In the genomic region with DNA sequence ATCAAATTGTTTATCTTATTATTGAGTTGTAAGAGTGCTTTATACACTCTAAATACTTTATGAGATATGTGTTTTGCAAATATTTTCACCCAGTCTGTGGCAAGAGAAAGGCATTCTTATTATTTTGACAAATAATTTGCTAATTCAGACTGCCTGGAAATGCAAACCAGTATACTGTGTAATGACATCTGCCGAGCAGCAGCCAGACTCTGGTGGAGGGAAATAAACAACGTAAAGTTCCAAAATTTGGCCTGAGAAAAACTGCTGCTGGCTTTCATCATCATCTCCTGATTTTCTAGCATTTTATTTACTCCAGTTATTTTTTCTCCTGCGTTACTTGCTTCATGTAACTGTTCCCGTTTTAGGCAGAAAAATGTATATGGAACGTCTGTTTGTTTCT, we compare ENCODE assay signal across 21 cellular contexts.
A peak's percentile ranks its signal among the peaks of the same experiment; 100 is the strongest.
DNase-seq lines count a peak whose midpoint lies in the region; ATAC-seq and TF ChIP-seq lines count a peak whose summit lies in the region.
"Had no signal": no experiment of that assay in that cellular context is flagged by ENCODE, and none has a peak within 500 bp of the region (broad histone marks: within the 10 kb centered on the region; RNA-seq: fewer than 3 reads in every experiment).

No MANE protein-coding gene starts in this region.

- no peaks in the 10 kb centered on the region for H3K36me3 ChIP-seq in gastrocnemius medialis
- H3K36me3 ChIP-seq in vagina, result no peaks in the 10 kb centered on the region
- H3K36me3 ChIP-seq: BLaER1, neural progenitor cell, WERI-Rb-1 had no signal

- H3K4me1 ChIP-seq in gastrocnemius medialis, result peaks cover 0 to 7% of the 10 kb centered on the region in 2 donors
- peaks cover 27% of the 10 kb centered on the region for H3K4me1 ChIP-seq in vagina
- H3K4me1 ChIP-seq: BLaER1 had no signal

- no peak overlapping the region for H3K4me3 ChIP-seq in gastrocnemius medialis
- H3K4me3 ChIP-seq in vagina, result no peak overlapping the region
- H3K4me3 ChIP-seq: BLaER1, neural progenitor cell had no signal

- DNase-seq in Right ventricle myocardium inferior (ENCODE audit: missing footprints) (no peak), cardiac septum (ENCODE audit: low spot score) (no peak), left cardiac atrium (no peak), gastrocnemius medialis (no peak), vagina (ENCODE audit: extremely low spot score in 2 of 2) (no peak), DMS153 treated with DMSO at 0.1 percent for 48 hours (lab: John Stamatoyannopoulos, UW; ENCODE audit: unreplicated experiment) (no peak), NCI-H1092 treated with DMSO at 0.1 percent for 48 hours (lab: John Stamatoyannopoulos, UW) (no peak)
- DNase-seq: activated CD4-positive, alpha-beta T cell treated with anti-CD3 and anti-CD28 coated beads, Interleukin-2, amount 50 U/mL, for 48 hours; cerebellar nuclear complex; endodermal cell; GDM1; NCI-H1105 treated with DMSO at 0.1 percent for 48 hours; NCI-H69; SHP77 treated with DMSO at 0.1 percent for 48 hours; stimulated activated CD4-positive, alpha-beta T cell treated with anti-CD3 and anti-CD28 coated beads, Interleukin-15, amount 100 ng/mL, for 24 hours; T-helper 17 cell; WERI-Rb-1 had no signal

- peak overlapping the region; percentile 66 to 76 (median 72) for H3K27ac ChIP-seq in gastrocnemius medialis
- H3K27ac ChIP-seq in vagina, result peak overlapping the region; percentile 72
- H3K27ac ChIP-seq: BLaER1, neural progenitor cell, WERI-Rb-1 had no signal

- intact Hi-C loops in Right ventricle myocardium inferior (cut with DNase I) (loop anchor here (10.0 kb wide), 1 partner anchor 146 kb away; no protein-coding TSS in a partner anchor), cardiac septum (cut with DNase I) (loop anchor here (10.0 kb wide), 1 partner anchor 176 kb away; no protein-coding TSS in a partner anchor), left cardiac atrium (cut with DNase I) (no loop called here), gastrocnemius medialis (cut with DNase I; ENCODE audit: low total_unique reads) (no loop called here), vagina (cut with DNase I) (loop anchor here (5.0 kb wide), 1 partner anchor 161 kb away; the partner anchor contains the start of gene RNF152)

- no peak for TF ChIP-seq CTCF in gastrocnemius medialis (IDR thresholded peaks at IDR 0.05 in 4 of 5, conservative IDR thresholded peaks at IDR 0.05 in 1 of 5)
- no peak for TF ChIP-seq CTCF in vagina (IDR thresholded peaks at IDR 0.05)

- no peaks in the 10 kb centered on the region for H3K27me3 ChIP-seq in gastrocnemius medialis
- no peaks in the 10 kb centered on the region for H3K27me3 ChIP-seq in vagina
- H3K27me3 ChIP-seq: BLaER1, neural progenitor cell had no signal

- TF ChIP-seq POLR2A in gastrocnemius medialis (IDR thresholded peaks at IDR 0.05) (no peak), vagina (IDR thresholded peaks at IDR 0.05) (no peak)

- ATAC-seq in Right ventricle myocardium inferior (peak; percentile 49), left cardiac atrium (peak; percentile 25), gastrocnemius medialis (no peak), HG03460 (IDR thresholded peaks at IDR 0.05; ENCODE audit: unreplicated experiment) (no peak)
- ATAC-seq: stimulated activated effector memory CD8-positive, alpha-beta T cell treated with anti-CD3 and anti-CD28 coated beads, Interleukin-12 subunit alpha, Interleukin-12 subunit beta, amount 100 ng/mL, for 72 hours; T-helper 17 cell had no signal

- in situ Hi-C loops in gastrocnemius medialis (cut with MboI; ENCODE audit: low sequenced_read_pairs in 4 of 4), result no loop called here

- H3K9me3 ChIP-seq in gastrocnemius medialis (no peaks in the 10 kb centered on the region), vagina (no peaks in the 10 kb centered on the region)

Comparison
In these comparisons a context has a peak if more than half of its experiments do, and no peak if none do; other contexts are left out.
1. intact Hi-C loops: an anchor here in Right ventricle myocardium inferior (10.0 kb wide), cardiac septum (10.0 kb wide) and vagina (5.0 kb wide); none called in left cardiac atrium and gastrocnemius medialis.
2. ATAC-seq: peak in Right ventricle myocardium inferior (single experiment) and left cardiac atrium (2 of 2); none in gastrocnemius medialis (0 of 2) and HG03460 (single experiment).